11 cellular contexts compared by ENCODE assay signal in the genomic region with DNA sequence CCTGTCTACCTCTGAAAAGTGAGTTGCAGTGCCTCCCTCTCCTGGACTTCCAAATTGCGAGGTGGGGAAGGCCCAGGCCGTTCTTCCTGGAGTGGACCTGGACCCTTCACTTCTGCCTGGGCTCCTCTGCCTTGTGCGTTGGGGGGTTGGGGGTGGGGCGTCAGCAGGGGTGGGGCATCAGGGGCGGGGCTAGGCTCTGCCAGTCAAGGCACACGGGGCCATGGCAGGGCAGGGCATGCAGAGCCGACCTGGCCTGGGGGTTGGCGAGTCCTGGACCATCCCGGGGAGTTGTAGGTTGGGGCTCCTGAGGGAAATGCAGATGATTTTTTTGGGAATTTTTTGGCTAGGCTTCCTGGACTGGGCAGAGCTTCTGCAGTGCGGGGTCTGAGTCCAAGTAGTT.
A peak's percentile ranks its signal among the peaks of the same experiment; 100 is the strongest.
DNase-seq lines count a peak whose midpoint lies in the region; ATAC-seq and TF ChIP-seq lines count a peak whose summit lies in the region.
"Had no signal": no experiment of that assay in that cellular context is flagged by ENCODE, and none has a peak within 500 bp of the region (broad histone marks: within the 10 kb centered on the region; RNA-seq: fewer than 3 reads in every experiment).

No MANE protein-coding gene starts in this region.

- POLR2A ChIA-PET in RWPE1 (lab: Yijun Ruan, JAX; ENCODE audit: low non-redundant PET) = no interaction called here

- H3K4me3 Mint-ChIP-seq in activated T-cell treated with anti-CD3 and anti-CD28 coated beads, Interleukin-2, amount 50 U/mL, for 72 hours = peak overlapping the region; percentile 51 to 58
- H3K4me3 Mint-ChIP-seq in stimulated activated memory B cell treated with anti-CD40 and anti-IgM and Interleukin-4, amounts not matched to agents 10 μg/mL and 1 μg/mL and 100 μg/mL, for 72 hours = peak overlapping the region; percentile 64

- TF ChIP-seq CTCF in RWPE1 (conservative IDR thresholded peaks at IDR 0.05; ENCODE audit: low read depth) = no peak
- TF ChIP-seq CTCF in omental fat pad (IDR thresholded peaks at IDR 0.05) = no peak

- no peak for ATAC-seq in activated T-cell treated with anti-CD3 and anti-CD28 coated beads, Interleukin-2, amount 50 U/mL, for 72 hours (replicated peaks in 1 of 2)
- ATAC-seq in GM21723 (IDR thresholded peaks at IDR 0.05; ENCODE audit: unreplicated experiment) (peak; percentile 33), HG02981 (IDR thresholded peaks at IDR 0.05; ENCODE audit: unreplicated experiment) (no peak), HG02840 (IDR thresholded peaks at IDR 0.05; ENCODE audit: low FRiP score, unreplicated experiment) (no peak), omental fat pad (ENCODE audit: low FRiP score) (no peak)
- peak; percentile 78 for ATAC-seq in stimulated activated memory B cell treated with anti-CD40 and anti-IgM and Interleukin-4, amounts not matched to agents 10 μg/mL and 1 μg/mL and 100 μg/mL, for 72 hours

- no peaks in the 10 kb centered on the region for H3K27me3 Mint-ChIP-seq in activated T-cell treated with anti-CD3 and anti-CD28 coated beads, Interleukin-2, amount 50 U/mL, for 72 hours (ENCODE audit: low read depth)
- H3K27me3 Mint-ChIP-seq in stimulated activated memory B cell treated with anti-CD40 and anti-IgM and Interleukin-4, amounts not matched to agents 10 μg/mL and 1 μg/mL and 100 μg/mL, for 72 hours = no peaks in the 10 kb centered on the region

- peaks cover 16 to 24% of the 10 kb centered on the region in 2 donors for H3K36me3 Mint-ChIP-seq in activated T-cell treated with anti-CD3 and anti-CD28 coated beads, Interleukin-2, amount 50 U/mL, for 72 hours (ENCODE audit: insufficient read depth in 2 of 2)
- peaks cover 39% of the 10 kb centered on the region for H3K36me3 Mint-ChIP-seq in stimulated activated memory B cell treated with anti-CD40 and anti-IgM and Interleukin-4, amounts not matched to agents 10 μg/mL and 1 μg/mL and 100 μg/mL, for 72 hours

- CTCF ChIA-PET in RWPE1 (lab: Yijun Ruan, JAX) = no interaction called here

- no peak for DNase-seq in activated T-cell treated with anti-CD3 and anti-CD28 coated beads, Interleukin-2, amount 50 U/mL, for 72 hours
- no peak for DNase-seq in activated T-cell treated with anti-CD3 and anti-CD28 coated beads, Interleukin-2, amount 50 U/mL, for 48 hours
- DNase-seq in RWPE1 (ENCODE audit: low spot score) (no peak), omental fat pad (ENCODE audit: low spot score) (no peak)
- DNase-seq: foreskin melanocyte, NCI-H1048 had no signal

- H3K27ac Mint-ChIP-seq in activated T-cell treated with anti-CD3 and anti-CD28 coated beads, Interleukin-2, amount 50 U/mL, for 72 hours = no peak overlapping the region
- peak overlapping the region; percentile 92 for H3K27ac Mint-ChIP-seq in stimulated activated memory B cell treated with anti-CD40 and anti-IgM and Interleukin-4, amounts not matched to agents 10 μg/mL and 1 μg/mL and 100 μg/mL, for 72 hours

- H3K27ac ChIP-seq in RWPE1 = peak overlapping the region; percentile 86
- H3K27ac ChIP-seq: parathyroid adenoma had no signal

- peaks cover 41% of the 10 kb centered on the region for H3K4me1 Mint-ChIP-seq in activated T-cell treated with anti-CD3 and anti-CD28 coated beads, Interleukin-2, amount 50 U/mL, for 72 hours (ENCODE audit: low read depth)
- H3K4me1 Mint-ChIP-seq in stimulated activated memory B cell treated with anti-CD40 and anti-IgM and Interleukin-4, amounts not matched to agents 10 μg/mL and 1 μg/mL and 100 μg/mL, for 72 hours = peaks cover 55% of the 10 kb centered on the region

- peaks cover 7 to 13% of the 10 kb centered on the region in 2 donors for H3K9me3 Mint-ChIP-seq in activated T-cell treated with anti-CD3 and anti-CD28 coated beads, Interleukin-2, amount 50 U/mL, for 72 hours
- peaks cover 15% of the 10 kb centered on the region for H3K9me3 Mint-ChIP-seq in stimulated activated memory B cell treated with anti-CD40 and anti-IgM and Interleukin-4, amounts not matched to agents 10 μg/mL and 1 μg/mL and 100 μg/mL, for 72 hours

Comparison
In these comparisons a context has a peak if more than half of its experiments do, and no peak if none do; other contexts are left out.
1. ATAC-seq: peak in GM21723 (single experiment) and stimulated activated memory B cell treated with anti-CD40 and anti-IgM and Interleukin-4, amounts not matched to agents 10 μg/mL and 1 μg/mL and 100 μg/mL, for 72 hours (single experiment); none in activated T-cell treated with anti-CD3 and anti-CD28 coated beads, Interleukin-2, amount 50 U/mL, for 72 hours (0 of 2), HG02981 (single experiment), HG02840 (single experiment) and omental fat pad (single experiment).